Comparison of ENCODE assay signal across 9 cellular contexts in the genomic region with DNA sequence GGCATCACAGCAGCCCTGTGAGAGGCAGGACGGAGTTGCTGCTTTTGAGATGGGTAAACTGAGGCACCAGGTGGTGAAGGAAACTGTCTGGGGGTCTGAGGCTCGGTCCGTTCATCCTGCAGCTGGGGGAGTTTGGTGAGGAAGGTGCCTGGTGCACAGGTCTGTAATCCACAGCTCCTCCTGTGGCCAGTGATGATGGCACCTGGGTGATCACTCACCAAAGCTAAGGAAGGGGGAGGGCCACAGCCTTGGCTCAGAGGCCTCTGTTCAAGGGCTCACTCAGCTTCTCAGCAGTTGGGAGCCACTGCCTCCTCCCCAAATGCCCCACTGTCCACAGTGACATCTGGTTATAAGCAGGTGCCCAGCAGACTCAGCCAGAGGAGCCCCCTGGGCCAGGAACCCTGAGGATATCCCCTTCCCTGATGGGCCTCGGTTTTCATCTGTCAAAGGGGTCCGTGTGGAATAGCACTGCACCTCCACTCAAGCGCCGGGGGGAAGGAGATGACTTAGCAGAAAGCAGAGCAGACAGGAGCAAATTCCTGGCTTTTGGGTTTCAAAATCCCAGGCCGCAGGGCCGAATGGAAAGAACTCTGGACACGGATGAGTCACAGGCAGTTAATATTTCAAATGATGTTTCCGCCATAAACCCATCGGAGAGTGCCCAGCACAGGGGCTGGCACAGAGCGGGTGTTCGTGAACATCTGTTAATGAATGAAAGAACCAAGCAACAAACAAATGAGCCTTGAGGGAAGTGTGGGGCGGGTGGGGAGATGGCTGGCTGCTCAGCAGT.
DNase-seq lines count a peak whose midpoint lies in the region; ATAC-seq and TF ChIP-seq lines count a peak whose summit lies in the region.
"Had no signal": no experiment of that assay in that cellular context is flagged by ENCODE, and none has a peak within 500 bp of the region (broad histone marks: within the 10 kb centered on the region; RNA-seq: fewer than 3 reads in every experiment).

No MANE protein-coding gene starts in this region.

- no peak overlapping the region for H3K4me2 ChIP-seq in DOHH2 (ENCODE audit: low read length)
- H3K4me2 ChIP-seq in neural progenitor cell, result no peak overlapping the region

- no peaks in the 10 kb centered on the region for H3K9me2 ChIP-seq in DOHH2 (replicated peaks; ENCODE audit: control insufficient read depth, low read length)

- TF ChIP-seq CTCF in DOHH2 (IDR thresholded peaks at IDR 0.05; ENCODE audit: low read depth, low read length, poor library complexity, severe bottlenecking) (peak; percentile 38), choroid plexus epithelial cell (conservative IDR thresholded peaks at IDR 0.05; ENCODE audit: low read depth, low read length) (peak; percentile 52), neural progenitor cell (IDR thresholded peaks at IDR 0.05) (peak; percentile 47)

- H3K27me3 ChIP-seq in DOHH2 (ENCODE audit: control insufficient read depth, low read length) (no peaks in the 10 kb centered on the region), neural progenitor cell (no peaks in the 10 kb centered on the region)
- H3K27me3 ChIP-seq: ovary had no signal

- no peak overlapping the region for H3K4me3 ChIP-seq in DOHH2 (ENCODE audit: low read length)
- no peak overlapping the region for H3K4me3 ChIP-seq in choroid plexus epithelial cell (ENCODE audit: low read depth, low read length)
- no peak overlapping the region for H3K4me3 ChIP-seq in neural progenitor cell
- H3K4me3 ChIP-seq: ovary had no signal

- no peaks in the 10 kb centered on the region for H3K9me3 Mint-ChIP-seq in neural progenitor cell

- in situ Hi-C loops in KBM-7 (cut with MboI; ENCODE audit: low pct_unique_long_range_greater_than_20kb, low sequenced_read_pairs), result no loop called here

- H3K9me3 ChIP-seq in DOHH2 (ENCODE audit: control insufficient read depth, insufficient read depth, low read length) (no peaks in the 10 kb centered on the region), neural progenitor cell (ENCODE audit: low read depth) (no peaks in the 10 kb centered on the region)
- H3K9me3 ChIP-seq: ovary had no signal

- no peaks in the 10 kb centered on the region for H3K36me3 Mint-ChIP-seq in neural progenitor cell

- H3K27ac ChIP-seq in DOHH2 (ENCODE audit: low read depth, low read length) (no peak overlapping the region), neural progenitor cell (no peak overlapping the region), substantia nigra (ENCODE audit: low read depth, low read length, poor library complexity, severe bottlenecking) (no peak overlapping the region)
- H3K27ac ChIP-seq: ovary had no signal

- no peaks in the 10 kb centered on the region for H3K4me1 ChIP-seq in DOHH2 (ENCODE audit: control insufficient read depth, low read length)
- no peaks in the 10 kb centered on the region for H3K4me1 ChIP-seq in neural progenitor cell

- no peak for ATAC-seq in HG03039 (IDR thresholded peaks at IDR 0.05; ENCODE audit: unreplicated experiment)

- H2AFZ ChIP-seq in neural progenitor cell (replicated peaks), result no peak overlapping the region

- H3K27me3 Mint-ChIP-seq in neural progenitor cell (ENCODE audit: insufficient read depth, low read depth), result peaks cover 14% of the 10 kb centered on the region

- peaks cover 22% of the 10 kb centered on the region for H3K4me1 Mint-ChIP-seq in neural progenitor cell

- peak; percentile 80 for DNase-seq in choroid plexus epithelial cell (ENCODE audit: low read depth)
- DNase-seq in neural progenitor cell (ENCODE audit: low spot score), result peak; percentile 54
- no peak for DNase-seq in NCI-H187 treated with DMSO at 0.1 percent for 48 hours (lab: John Stamatoyannopoulos, UW)
- DNase-seq in substantia nigra (lab: John Stamatoyannopoulos, UW), result no peak
- no peak for DNase-seq in KBM-7

- TF ChIP-seq RAD21 in Ishikawa (IDR thresholded peaks at IDR 0.05; ENCODE audit: low read depth), result peak; percentile 45; the same call in 1 of the 2 replicates

- TF ChIP-seq EP300 in Ishikawa (IDR thresholded peaks at IDR 0.05; ENCODE audit: borderline replicate concordance), result no peak

- H3K27ac Mint-ChIP-seq in neural progenitor cell, result peak overlapping the region; percentile 88

- no peak overlapping the region for H3K9ac ChIP-seq in neural progenitor cell

- no peaks in the 10 kb centered on the region for H3K36me3 ChIP-seq in DOHH2 (ENCODE audit: control insufficient read depth, low read length)
- H3K36me3 ChIP-seq in neural progenitor cell, result no peaks in the 10 kb centered on the region
- H3K36me3 ChIP-seq: ovary had no signal

- H3F3A ChIP-seq in DOHH2 (ENCODE audit: control insufficient read depth, insufficient read depth) (no peaks in the 10 kb centered on the region), neural progenitor cell (ENCODE audit: low read depth) (no peaks in the 10 kb centered on the region)

- H4K20me1 ChIP-seq in DOHH2 (ENCODE audit: control insufficient read depth, insufficient read depth, low read depth, low read length) (no peaks in the 10 kb centered on the region), neural progenitor cell (ENCODE audit: low read depth) (no peaks in the 10 kb centered on the region)

- H3K79me2 ChIP-seq in DOHH2 (ENCODE audit: control insufficient read depth, low read length) (no peaks in the 10 kb centered on the region), neural progenitor cell (ENCODE audit: low read depth) (no peaks in the 10 kb centered on the region)

- no peak overlapping the region for H3K4me3 Mint-ChIP-seq in neural progenitor cell

TF ChIP-seq in Ishikawa, 13 proteins besides CTCF, POLR2A, EP300 and RAD21:
- TF ChIP-seq YY1 (IDR thresholded peaks at IDR 0.05; ENCODE audit: low read depth) (no peak), EGR1 (IDR thresholded peaks at IDR 0.05) (no peak), TCF12 (IDR thresholded peaks at IDR 0.05; ENCODE audit: low read depth) (no peak), FOXM1 (IDR thresholded peaks at IDR 0.05; ENCODE audit: borderline replicate concordance, low read depth) (no peak), ZBTB7A (IDR thresholded peaks at IDR 0.05; ENCODE audit: low read depth) (no peak), CEBPB (IDR thresholded peaks at IDR 0.05) (no peak), REST (IDR thresholded peaks at IDR 0.05; ENCODE audit: low read depth) (no peak), NFIC (IDR thresholded peaks at IDR 0.05) (no peak), MAX (IDR thresholded peaks at IDR 0.05) (no peak), TAF1 (IDR thresholded peaks at IDR 0.05; ENCODE audit: low read depth) (no peak), TEAD4 (IDR thresholded peaks at IDR 0.05) (no peak), CREB1 (IDR thresholded peaks at IDR 0.05; ENCODE audit: low read depth) (no peak)
- TF ChIP-seq, protein P1, sequence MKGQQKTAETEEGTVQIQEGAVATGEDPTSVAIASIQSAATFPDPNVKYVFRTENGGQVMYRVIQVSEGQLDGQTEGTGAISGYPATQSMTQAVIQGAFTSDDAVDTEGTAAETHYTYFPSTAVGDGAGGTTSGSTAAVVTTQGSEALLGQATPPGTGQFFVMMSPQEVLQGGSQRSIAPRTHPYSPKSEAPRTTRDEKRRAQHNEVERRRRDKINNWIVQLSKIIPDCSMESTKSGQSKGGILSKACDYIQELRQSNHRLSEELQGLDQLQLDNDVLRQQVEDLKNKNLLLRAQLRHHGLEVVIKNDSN (IDR thresholded peaks at IDR 0.05), result no peak

Comparison
In these comparisons a context has a peak if more than half of its experiments do, and no peak if none do; other contexts are left out.
1. DNase-seq: peak in choroid plexus epithelial cell (single experiment) and neural progenitor cell (single experiment); none in NCI-H187 treated with DMSO at 0.1 percent for 48 hours (single experiment), substantia nigra (0 of 49) and KBM-7 (single experiment).
2. Peak in every context shown above with its lines, with median percentiles within 50 percentile points of each other: CTCF ChIP-seq.